In the genomic region with DNA sequence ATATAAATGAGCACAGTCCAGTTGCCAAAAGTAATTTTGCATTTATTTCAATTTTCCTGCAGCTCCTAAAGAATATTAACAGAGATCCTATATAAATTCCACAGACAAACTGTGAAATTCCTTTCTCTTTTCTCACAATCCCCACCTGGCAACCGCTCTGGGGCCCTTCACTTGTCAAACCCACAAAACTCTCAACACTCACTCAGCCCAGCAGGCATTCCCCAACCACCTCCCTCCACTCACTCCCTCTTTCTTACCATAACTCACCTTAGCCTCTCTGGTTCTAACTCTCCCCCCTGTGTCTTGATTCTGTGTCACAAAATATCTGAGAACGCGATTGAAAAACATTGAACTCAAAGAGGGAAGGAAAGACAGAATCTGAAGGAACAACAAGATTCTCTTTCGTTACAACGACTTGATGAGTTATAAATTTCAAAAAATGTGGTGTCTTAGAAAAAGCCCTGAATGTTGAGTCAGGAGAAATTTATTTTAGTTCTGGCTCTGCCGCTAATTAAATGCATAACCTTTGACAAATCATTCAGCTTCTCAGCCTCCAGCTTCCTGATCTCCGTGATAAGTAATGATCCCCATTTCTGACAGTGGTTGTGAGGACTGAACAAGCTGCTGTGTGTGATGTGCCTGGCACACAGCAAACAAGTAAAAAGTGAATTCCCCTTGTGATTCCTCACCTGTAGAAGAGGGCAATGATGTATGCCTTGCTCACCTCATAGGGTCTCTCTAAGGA, we compare ENCODE assay signal across 1 cellular context.
TF ChIP-seq lines count a peak whose summit lies in the region.

No MANE protein-coding gene starts in this region.

TF ChIP-seq in HCT116, 20 proteins besides CTCF, POLR2A, EP300 and RAD21 (continued from another document):
- no peak for TF ChIP-seq EZH2 (IDR thresholded peaks at IDR 0.05)
- no peak for TF ChIP-seq EGR1 (IDR thresholded peaks at IDR 0.05; ENCODE audit: low read depth)
- TF ChIP-seq TCF7L2 (IDR thresholded peaks at IDR 0.05; ENCODE audit: borderline replicate concordance, extremely low read depth, insufficient read depth, insufficient read length) = no peak
- TF ChIP-seq, protein P1, sequence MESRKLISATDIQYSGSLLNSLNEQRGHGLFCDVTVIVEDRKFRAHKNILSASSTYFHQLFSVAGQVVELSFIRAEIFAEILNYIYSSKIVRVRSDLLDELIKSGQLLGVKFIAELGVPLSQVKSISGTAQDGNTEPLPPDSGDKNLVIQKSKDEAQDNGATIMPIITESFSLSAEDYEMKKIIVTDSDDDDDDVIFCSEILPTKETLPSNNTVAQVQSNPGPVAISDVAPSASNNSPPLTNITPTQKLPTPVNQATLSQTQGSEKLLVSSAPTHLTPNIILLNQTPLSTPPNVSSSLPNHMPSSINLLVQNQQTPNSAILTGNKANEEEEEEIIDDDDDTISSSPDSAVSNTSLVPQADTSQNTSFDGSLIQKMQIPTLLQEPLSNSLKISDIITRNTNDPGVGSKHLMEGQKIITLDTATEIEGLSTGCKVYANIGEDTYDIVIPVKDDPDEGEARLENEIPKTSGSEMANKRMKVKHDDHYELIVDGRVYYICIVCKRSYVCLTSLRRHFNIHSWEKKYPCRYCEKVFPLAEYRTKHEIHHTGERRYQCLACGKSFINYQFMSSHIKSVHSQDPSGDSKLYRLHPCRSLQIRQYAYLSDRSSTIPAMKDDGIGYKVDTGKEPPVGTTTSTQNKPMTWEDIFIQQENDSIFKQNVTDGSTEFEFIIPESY (IDR thresholded peaks at IDR 0.05; ENCODE audit: extremely low read depth, insufficient replicate concordance, low read length) = no peak
- no peak for TF ChIP-seq SIN3A (IDR thresholded peaks at IDR 0.05; ENCODE audit: low read depth)
- TF ChIP-seq SP1 (IDR thresholded peaks at IDR 0.05; ENCODE audit: low read depth) = no peak
- TF ChIP-seq, protein P2, sequence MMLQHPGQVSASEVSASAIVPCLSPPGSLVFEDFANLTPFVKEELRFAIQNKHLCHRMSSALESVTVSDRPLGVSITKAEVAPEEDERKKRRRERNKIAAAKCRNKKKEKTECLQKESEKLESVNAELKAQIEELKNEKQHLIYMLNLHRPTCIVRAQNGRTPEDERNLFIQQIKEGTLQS (IDR thresholded peaks at IDR 0.05) = no peak
